Comparison of ENCODE assay signal across 9 cellular contexts in genomic region chr22:29469755-29470154, GRCh38. TPM values are rescaled to one million over a fixed set of nuclear protein-coding genes. Genes with fewer than 3 reads are reported as not detected.
DNase-seq lines count a peak whose midpoint lies in the region; ATAC-seq and TF ChIP-seq lines count a peak whose summit lies in the region.
"Had no signal": no experiment of that assay in that cellular context is flagged by ENCODE, and none has a peak within 500 bp of the region (broad histone marks: within the 10 kb centered on the region; RNA-seq: fewer than 3 reads in every experiment).

No MANE protein-coding gene starts in this region.

- peak overlapping the region; percentile 63 for H3K4me3 ChIP-seq in neural cell (ENCODE audit: low read length)

- no peak overlapping the region for H3K9ac ChIP-seq in neural cell (ENCODE audit: low read length)

- no peaks in the 10 kb centered on the region for H3K79me2 ChIP-seq in neural cell (replicated peaks; ENCODE audit: insufficient read depth, low read length)

- peak overlapping the region; percentile 55 to 69 for H3K4me3 Mint-ChIP-seq in effector memory CD8-positive, alpha-beta T cell

- H3K4me2 ChIP-seq in neural cell (ENCODE audit: low read length): no peak overlapping the region

- H3K27me3 Mint-ChIP-seq in effector memory CD8-positive, alpha-beta T cell: peaks cover 10 to 34% of the 10 kb centered on the region in 2 donors

- ATAC-seq in effector memory CD8-positive, alpha-beta T cell (replicated peaks): no peak

- no peaks in the 10 kb centered on the region for H3K9me3 ChIP-seq in neural cell (ENCODE audit: low read length)

- H3K36me3 Mint-ChIP-seq in effector memory CD8-positive, alpha-beta T cell (ENCODE audit: insufficient read depth): peaks cover 15% of the 10 kb centered on the region

- no peak for TF ChIP-seq RAD21 in neural cell (conservative IDR thresholded peaks at IDR 0.05)

- H3F3A ChIP-seq in neural cell (ENCODE audit: insufficient read depth, low read length, poor library complexity, severe bottlenecking): no peaks in the 10 kb centered on the region

- H3K9me3 Mint-ChIP-seq in effector memory CD8-positive, alpha-beta T cell: no peaks in the 10 kb centered on the region

- POLR2A ChIA-PET in GM10248 (lab: Yijun Ruan, JAX): no interaction called here

- H2AFZ ChIP-seq in neural cell (ENCODE audit: low read depth, low read length): no peak overlapping the region

- TF ChIP-seq CTCF in neural cell (IDR thresholded peaks at IDR 0.05; ENCODE audit: poor library complexity, severe bottlenecking) (no peak), GM10248 (IDR thresholded peaks at IDR 0.05; ENCODE audit: control extremely low read depth, extremely low read depth, low read depth, missing control alignments) (no peak)

- no peaks in the 10 kb centered on the region for H3K36me3 ChIP-seq in neural cell (ENCODE audit: insufficient read depth, low read length)

- TF ChIP-seq EP300 in neural cell (conservative IDR thresholded peaks at IDR 0.05; ENCODE audit: poor library complexity, severe bottlenecking): no peak

- no peak overlapping the region for H3K27ac Mint-ChIP-seq in effector memory CD8-positive, alpha-beta T cell

- peak; percentile 6 for DNase-seq in DMS79 treated with DMSO at 0.1 percent for 48 hours (lab: John Stamatoyannopoulos, UW)
- DNase-seq in DMS79 (lab: John Stamatoyannopoulos, UW): no peak
- peak; percentile 35 for DNase-seq in NCI-H69 (lab: John Stamatoyannopoulos, UW)
- no peak for DNase-seq in effector memory CD8-positive, alpha-beta T cell
- no peak for DNase-seq in NCI-H2029 treated with DMSO at 0.1 percent for 48 hours (lab: John Stamatoyannopoulos, UW)
- no peak for DNase-seq in GDM1 (lab: John Stamatoyannopoulos, UW)
- DNase-seq in GM10248 (ENCODE audit: extremely low spot score): no peak
- DNase-seq: NCI-H187 treated with DMSO at 0.1 percent for 48 hours had no signal

- CTCF ChIA-PET in GM10248 (lab: Yijun Ruan, JAX): interaction anchor here (0.6 to 1.3 kb wide), 2 partner anchors 12 to 54 kb away, joined by 3 to 5 read pairs; no protein-coding TSS in a partner anchor

- no peak overlapping the region for H3K27ac ChIP-seq in neural cell (ENCODE audit: low read length)

- peaks cover 22% of the 10 kb centered on the region for H3K27me3 ChIP-seq in neural cell (ENCODE audit: insufficient read depth, low read depth, low read length)

- H3K9me2 ChIP-seq in neural cell (ENCODE audit: insufficient read depth, low read length): no peaks in the 10 kb centered on the region

- no peaks in the 10 kb centered on the region for H4K20me1 ChIP-seq in neural cell (ENCODE audit: insufficient read depth)

- peaks cover 3 to 4% of the 10 kb centered on the region in 2 donors for H3K4me1 Mint-ChIP-seq in effector memory CD8-positive, alpha-beta T cell (ENCODE audit: low read depth in 2 of 2)

TF ChIP-seq in neural cell, 6 proteins besides CTCF, POLR2A, EP300 and RAD21:
- no peak for TF ChIP-seq TAF1 (IDR thresholded peaks at IDR 0.05; ENCODE audit: low read depth)
- TF ChIP-seq POLR2AphosphoS5 (IDR thresholded peaks at IDR 0.05): no peak
- no peak for TF ChIP-seq REST (IDR thresholded peaks at IDR 0.05; ENCODE audit: borderline replicate concordance)
- TF ChIP-seq SMC3 (conservative IDR thresholded peaks at IDR 0.05; ENCODE audit: poor library complexity): no peak
- TF ChIP-seq MXI1 (conservative IDR thresholded peaks at IDR 0.05; ENCODE audit: poor library complexity, severe bottlenecking): no peak
- TF ChIP-seq EZH2 (IDR thresholded peaks at IDR 0.05; ENCODE audit: borderline replicate concordance, insufficient read depth, low read length, poor library complexity, severe bottlenecking): no peak
TF ChIP-seq in neural cell: peak in this region for 0.

RNA-seq across cellular contexts. Expression of gene NEFH, which starts 10.3 kb away (rescaled TPM):
- 0.05 and 0.42 TPM in 2 replicates for polyA plus RNA-seq in neural cell
- polyA minus RNA-seq in neural cell: 0.23 and 0.24 TPM in 2 replicates

RNA-seq across cellular contexts. Expression of gene RFPL1, which starts 31.4 kb away (rescaled TPM):
- not detected in 2 replicates for polyA plus RNA-seq in neural cell
- not detected in 2 replicates for polyA minus RNA-seq in neural cell

Comparison
In these comparisons a context has a peak if more than half of its experiments do, and no peak if none do; other contexts are left out.
1. DNase-seq: peak in DMS79 treated with DMSO at 0.1 percent for 48 hours (single experiment) and NCI-H69 (single experiment); none in DMS79 (single experiment), effector memory CD8-positive, alpha-beta T cell (0 of 3), NCI-H2029 treated with DMSO at 0.1 percent for 48 hours (single experiment), GDM1 (single experiment) and GM10248 (single experiment).